ENCODE assay signal across 8 cellular contexts in the genomic region with DNA sequence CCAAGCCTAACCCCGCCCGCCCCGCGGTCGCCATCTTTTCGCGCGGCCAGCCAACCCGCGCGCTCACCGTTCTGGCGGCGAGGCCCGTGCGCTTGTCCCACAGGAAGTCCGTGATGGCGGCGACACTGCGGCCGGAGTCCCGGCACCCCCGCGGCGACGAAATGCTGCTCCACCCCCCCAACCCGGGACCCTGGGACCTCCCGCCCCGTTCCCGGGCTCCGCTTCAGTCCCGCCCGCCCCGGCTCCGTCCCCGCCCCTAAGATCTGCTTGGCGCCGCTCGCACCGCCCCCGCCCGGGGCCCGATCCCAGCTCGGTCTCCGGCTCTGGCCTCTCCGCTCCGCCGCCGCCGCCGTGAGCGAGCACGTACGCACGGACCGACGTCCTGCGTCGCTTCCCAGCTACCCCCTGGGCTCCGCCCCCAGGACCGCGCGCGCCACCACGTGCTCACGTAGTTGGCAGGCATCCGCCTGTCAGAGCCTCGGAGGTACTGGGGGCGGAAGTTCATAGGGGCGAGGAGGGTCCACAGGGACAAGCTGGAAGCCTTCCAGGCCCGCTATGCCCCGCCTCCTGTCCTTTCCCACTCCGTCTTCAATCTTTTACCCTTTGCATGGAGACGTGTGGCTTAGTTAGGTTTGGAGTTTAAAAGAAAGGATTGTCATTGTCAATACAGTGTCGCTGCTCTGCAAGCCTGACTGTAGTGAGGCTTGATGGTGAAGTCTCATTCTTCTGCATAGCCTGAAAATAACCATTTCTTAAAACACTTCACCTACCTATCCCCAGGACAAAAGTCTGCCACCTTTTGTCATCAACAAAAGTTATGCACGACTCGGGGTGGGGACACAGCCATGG. TPM values are rescaled to one million over a fixed set of nuclear protein-coding genes. Genes with fewer than 3 reads are reported as not detected.
DNase-seq lines count a peak whose midpoint lies in the region; ATAC-seq and TF ChIP-seq lines count a peak whose summit lies in the region.

A gene (minus strand): TSS at position 371 of the 849 bp plus-strand sequence. CDS start 2,527 bp downstream, outside the sequence.

- no peaks in the 10 kb centered on the region for H3K9me3 Mint-ChIP-seq in endodermal cell

- H3K36me3 ChIP-seq in OCI-LY1 (ENCODE audit: insufficient read depth, low read length), result peaks cover 39% of the 10 kb centered on the region
- peaks cover 33% of the 10 kb centered on the region for H3K36me3 ChIP-seq in endodermal cell (ENCODE audit: control insufficient read depth, insufficient read depth, low read length)
- peaks cover 40% of the 10 kb centered on the region for H3K36me3 ChIP-seq in mesodermal cell (ENCODE audit: control insufficient read depth, insufficient read depth, low read length)

- H3K4me1 ChIP-seq in OCI-LY1 (ENCODE audit: insufficient read depth, low read length, severe bottlenecking) (peaks cover 36% of the 10 kb centered on the region), endodermal cell (ENCODE audit: control insufficient read depth, insufficient read depth, low read length) (peaks cover 3% of the 10 kb centered on the region), mesodermal cell (ENCODE audit: control insufficient read depth, insufficient read depth, low read length, poor library complexity, severe bottlenecking) (peaks cover 10% of the 10 kb centered on the region)

- peak within 1 kb of the TSS; percentile 97 for H3K4me3 ChIP-seq in OCI-LY1 (ENCODE audit: low read depth, low read length, poor library complexity, severe bottlenecking)
- peak within 1 kb of the TSS; percentile 91 for H3K4me3 ChIP-seq in endodermal cell (ENCODE audit: low read length)
- peak within 1 kb of the TSS; percentile 85 for H3K4me3 ChIP-seq in mesodermal cell (ENCODE audit: extremely low read depth, insufficient read depth, low read length, poor library complexity, severe bottlenecking)

- ATAC-seq in GM21447 (IDR thresholded peaks at IDR 0.05; ENCODE audit: unreplicated experiment), result peak; percentile 71

- H3K9me3 ChIP-seq in OCI-LY1 (ENCODE audit: low read length) (no peaks in the 10 kb centered on the region), endodermal cell (ENCODE audit: control insufficient read depth, low read length) (no peaks in the 10 kb centered on the region), mesodermal cell (ENCODE audit: control insufficient read depth, low read length) (no peaks in the 10 kb centered on the region)

- TF ChIP-seq CTCF in OCI-LY1 (IDR thresholded peaks at IDR 0.05; ENCODE audit: low read length), result no peak
- no peak for TF ChIP-seq CTCF in endodermal cell (conservative IDR thresholded peaks at IDR 0.05)

- peaks cover 17% of the 10 kb centered on the region for H3K79me2 ChIP-seq in OCI-LY1 (ENCODE audit: insufficient read depth, low read length)

- H3K9me2 ChIP-seq in OCI-LY1 (ENCODE audit: low read depth, low read length), result no peaks in the 10 kb centered on the region

- 0% methylated on average over 77 of the region's 77 CpGs; no CpG with 5 or more reads in 1 of the 2 experiments for WGBS in endodermal cell (ENCODE audit: insufficient coverage in 1 of 2, insufficient read length in 1 of 2), 2 experiments
- 1% methylated on average over 39 to 48 of the region's 77 CpGs for WGBS in mesodermal cell (ENCODE audit: insufficient coverage in 2 of 2), 2 experiments

- H3K27ac ChIP-seq in OCI-LY1 (ENCODE audit: low read depth, low read length, poor library complexity, severe bottlenecking), result peak within 1 kb of the TSS; percentile 78
- peak within 1 kb of the TSS; percentile 80 for H3K27ac ChIP-seq in endodermal cell (ENCODE audit: low read depth, low read length)
- H3K27ac ChIP-seq in mesodermal cell (ENCODE audit: low read depth, low read length, severe bottlenecking), result peak within 1 kb of the TSS; percentile 88

- H3F3A ChIP-seq in OCI-LY1 (ENCODE audit: insufficient read depth, low read length), result no peaks in the 10 kb centered on the region

- in situ Hi-C loops in Caki2 (cut with HindIII; ENCODE audit: low pct_unique_long_range_greater_than_20kb, low sequenced_read_pairs), result no loop called here

- H3K36me3 Mint-ChIP-seq in endodermal cell (ENCODE audit: low read depth), result peaks cover 38% of the 10 kb centered on the region

- H3K27ac Mint-ChIP-seq in endodermal cell, result peak within 1 kb of the TSS; percentile 85

- H3K27me3 Mint-ChIP-seq in endodermal cell (ENCODE audit: insufficient read depth), result peaks cover 4% of the 10 kb centered on the region

- H3K27me3 ChIP-seq in OCI-LY1 (ENCODE audit: insufficient read depth, low read length) (no peaks in the 10 kb centered on the region), endodermal cell (ENCODE audit: control insufficient read depth, insufficient read depth, low read length, poor library complexity, severe bottlenecking) (no peaks in the 10 kb centered on the region)

- H3K4me2 ChIP-seq in OCI-LY1 (ENCODE audit: low read length), result peak within 1 kb of the TSS; percentile 100

- DNase-seq in Caki2 (ENCODE audit: low read depth) (peak; percentile 93), HuH-7 (ENCODE audit: low spot score) (peak; percentile 100), endodermal cell (peak; percentile 99)
- peak; percentile 88 for DNase-seq in activated CD8-positive, alpha-beta memory T cell treated with anti-CD3 and anti-CD28 coated beads, Interleukin-2, amount 50 U/mL, for 24 hours (ENCODE audit: extremely low read depth)
- DNase-seq in stimulated activated CD8-positive, alpha-beta memory T cell treated with anti-CD3 and anti-CD28 coated beads, Interleukin-15, amount 100 ng/mL, for 4 hours (ENCODE audit: low read depth in 2 of 2), result peak; percentile 91 to 93

- H3K4me1 Mint-ChIP-seq in endodermal cell, result peaks cover 13% of the 10 kb centered on the region

- peak within 1 kb of the TSS; percentile 87 for H3K4me3 Mint-ChIP-seq in endodermal cell

- peak within 1 kb of the TSS; percentile 86; the same call in 1 of the 2 replicates for H2AFZ ChIP-seq in OCI-LY1 (ENCODE audit: low read length)

- no peaks in the 10 kb centered on the region for H4K20me1 ChIP-seq in OCI-LY1 (ENCODE audit: insufficient read depth, low read length)

- H3K9ac ChIP-seq in OCI-LY1 (ENCODE audit: low read length), result peak within 1 kb of the TSS; percentile 97
- peak within 1 kb of the TSS; percentile 41 for H3K9ac ChIP-seq in endodermal cell (ENCODE audit: extremely low read depth, low read length, poor library complexity, severe bottlenecking)

RNA-seq across cellular contexts. Expression of the gene that starts here (rescaled TPM):
- total RNA-seq in Caki2 (2014; rRNA removed; shearing (Covaris generic); ENCODE audit: low replicate concordance), result 30.8 and 32.8 TPM in 2 replicates
- 10 to 100 TPM; 69.8 to 82.3 TPM for total RNA-seq in endodermal cell
- 84.9 TPM for polyA plus RNA-seq in endodermal cell (2013, experiment 1 of 2)
- polyA plus RNA-seq in endodermal cell (2013, experiment 2 of 2), result 71.3 TPM
- 59.9 TPM for polyA plus RNA-seq in mesodermal cell (2013, experiment 1 of 2)
- 59.1 TPM for polyA plus RNA-seq in mesodermal cell (2013, experiment 2 of 2)

Comparison
In these comparisons a context has a peak if more than half of its experiments do, and no peak if none do; other contexts are left out.
1. Peak in every context shown above with its lines: DNase-seq, ATAC-seq, H3K4me3 ChIP-seq and H3K27ac ChIP-seq.